ENCODE assay signal across 1 cellular context in the genomic region with DNA sequence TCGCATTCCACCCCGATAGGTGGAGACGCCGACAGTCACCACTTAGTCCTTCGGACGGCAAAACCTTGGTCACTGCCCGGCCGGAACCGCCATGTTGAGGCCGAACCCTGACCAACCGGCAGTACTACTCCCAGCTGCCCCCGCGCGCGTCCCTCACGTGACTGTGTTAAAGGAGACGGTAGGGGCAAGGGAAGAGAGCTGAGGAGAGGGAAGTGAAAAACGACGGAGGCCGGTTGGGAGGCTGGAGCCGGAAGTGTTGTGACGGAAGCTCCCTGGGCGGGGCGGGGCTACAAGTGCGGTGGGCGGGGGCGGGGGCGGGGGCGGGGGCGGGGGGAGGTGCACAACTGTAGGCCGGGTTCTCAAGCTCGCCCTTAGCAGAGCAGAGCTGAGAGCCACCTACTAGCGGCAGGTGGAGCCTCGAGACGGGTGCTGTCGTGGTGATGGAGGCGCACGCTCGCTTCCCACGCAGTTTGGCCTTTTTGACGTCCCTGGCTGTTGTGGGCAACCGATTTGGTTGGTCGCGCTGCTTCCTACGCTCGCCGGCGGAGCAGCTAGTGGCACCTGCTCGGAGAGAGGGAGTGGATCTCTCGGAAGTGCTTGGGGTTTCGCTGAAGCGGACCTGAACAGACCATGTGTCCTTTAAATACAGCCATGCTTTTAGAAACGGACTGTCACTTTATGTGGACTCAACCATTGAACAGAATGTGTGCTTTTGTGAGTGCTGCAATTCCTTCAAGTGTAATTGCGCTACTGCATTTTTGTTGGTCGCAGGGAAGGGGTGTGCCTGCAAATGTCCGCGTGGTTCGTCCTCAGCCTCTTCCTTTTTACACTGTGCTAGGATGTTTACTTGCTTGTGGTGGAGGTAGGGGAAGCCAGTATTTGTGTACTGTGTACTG.
TF ChIP-seq lines count a peak whose summit lies in the region.

A gene with protein sequence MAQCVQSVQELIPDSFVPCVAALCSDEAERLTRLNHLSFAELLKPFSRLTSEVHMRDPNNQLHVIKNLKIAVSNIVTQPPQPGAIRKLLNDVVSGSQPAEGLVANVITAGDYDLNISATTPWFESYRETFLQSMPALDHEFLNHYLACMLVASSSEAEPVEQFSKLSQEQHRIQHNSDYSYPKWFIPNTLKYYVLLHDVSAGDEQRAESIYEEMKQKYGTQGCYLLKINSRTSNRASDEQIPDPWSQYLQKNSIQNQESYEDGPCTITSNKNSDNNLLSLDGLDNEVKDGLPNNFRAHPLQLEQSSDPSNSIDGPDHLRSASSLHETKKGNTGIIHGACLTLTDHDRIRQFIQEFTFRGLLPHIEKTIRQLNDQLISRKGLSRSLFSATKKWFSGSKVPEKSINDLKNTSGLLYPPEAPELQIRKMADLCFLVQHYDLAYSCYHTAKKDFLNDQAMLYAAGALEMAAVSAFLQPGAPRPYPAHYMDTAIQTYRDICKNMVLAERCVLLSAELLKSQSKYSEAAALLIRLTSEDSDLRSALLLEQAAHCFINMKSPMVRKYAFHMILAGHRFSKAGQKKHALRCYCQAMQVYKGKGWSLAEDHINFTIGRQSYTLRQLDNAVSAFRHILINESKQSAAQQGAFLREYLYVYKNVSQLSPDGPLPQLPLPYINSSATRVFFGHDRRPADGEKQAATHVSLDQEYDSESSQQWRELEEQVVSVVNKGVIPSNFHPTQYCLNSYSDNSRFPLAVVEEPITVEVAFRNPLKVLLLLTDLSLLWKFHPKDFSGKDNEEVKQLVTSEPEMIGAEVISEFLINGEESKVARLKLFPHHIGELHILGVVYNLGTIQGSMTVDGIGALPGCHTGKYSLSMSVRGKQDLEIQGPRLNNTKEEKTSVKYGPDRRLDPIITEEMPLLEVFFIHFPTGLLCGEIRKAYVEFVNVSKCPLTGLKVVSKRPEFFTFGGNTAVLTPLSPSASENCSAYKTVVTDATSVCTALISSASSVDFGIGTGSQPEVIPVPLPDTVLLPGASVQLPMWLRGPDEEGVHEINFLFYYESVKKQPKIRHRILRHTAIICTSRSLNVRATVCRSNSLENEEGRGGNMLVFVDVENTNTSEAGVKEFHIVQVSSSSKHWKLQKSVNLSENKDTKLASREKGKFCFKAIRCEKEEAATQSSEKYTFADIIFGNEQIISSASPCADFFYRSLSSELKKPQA (N-terminal part only) (minus strand): TSS at position 130 of the 896 bp plus-strand sequence. CDS start 364 bp downstream, outside the sequence.

TF ChIP-seq in K562, 482 proteins besides CTCF, POLR2A, EP300 and RAD21 (continued from another document and continues in another):
- TF ChIP-seq XRCC5 (IDR thresholded peaks at IDR 0.05; ENCODE audit: low read depth, low read length) = peak; percentile 59; the same call in 1 of the 2 replicates
- peak in 1 of 2 experiments; percentile 17; a peak in 2 of 4 replicates for TF ChIP-seq SRF (CRISPR knock-in tag; IDR thresholded peaks at IDR 0.05)
- TF ChIP-seq, protein P1, sequence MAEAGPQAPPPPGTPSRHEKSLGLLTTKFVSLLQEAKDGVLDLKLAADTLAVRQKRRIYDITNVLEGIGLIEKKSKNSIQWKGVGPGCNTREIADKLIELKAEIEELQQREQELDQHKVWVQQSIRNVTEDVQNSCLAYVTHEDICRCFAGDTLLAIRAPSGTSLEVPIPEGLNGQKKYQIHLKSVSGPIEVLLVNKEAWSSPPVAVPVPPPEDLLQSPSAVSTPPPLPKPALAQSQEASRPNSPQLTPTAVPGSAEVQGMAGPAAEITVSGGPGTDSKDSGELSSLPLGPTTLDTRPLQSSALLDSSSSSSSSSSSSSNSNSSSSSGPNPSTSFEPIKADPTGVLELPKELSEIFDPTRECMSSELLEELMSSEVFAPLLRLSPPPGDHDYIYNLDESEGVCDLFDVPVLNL (CRISPR knock-in tag; IDR thresholded peaks at IDR 0.05; ENCODE audit: low read depth) = no peak
- TF ChIP-seq NCOA1 (IDR thresholded peaks at IDR 0.05; ENCODE audit: low read depth) = peak; percentile 28; the same call in 1 of the 2 replicates
- TF ChIP-seq RB1 (IDR thresholded peaks at IDR 0.05; ENCODE audit: low read depth) = peak; percentile 22; the same call in 1 of the 2 replicates
- TF ChIP-seq LCOR (CRISPR knock-in tag; IDR thresholded peaks at IDR 0.05) = peak; percentile 29; the same call in 1 of the 2 replicates
- no peak for TF ChIP-seq MTF1 (CRISPR knock-in tag; IDR thresholded peaks at IDR 0.05; ENCODE audit: borderline replicate concordance)
- no peak for TF ChIP-seq ZC3H8 (IDR thresholded peaks at IDR 0.05)
- TF ChIP-seq FOXJ3 (CRISPR knock-in tag; IDR thresholded peaks at IDR 0.05) = no peak
- TF ChIP-seq, protein P2, sequence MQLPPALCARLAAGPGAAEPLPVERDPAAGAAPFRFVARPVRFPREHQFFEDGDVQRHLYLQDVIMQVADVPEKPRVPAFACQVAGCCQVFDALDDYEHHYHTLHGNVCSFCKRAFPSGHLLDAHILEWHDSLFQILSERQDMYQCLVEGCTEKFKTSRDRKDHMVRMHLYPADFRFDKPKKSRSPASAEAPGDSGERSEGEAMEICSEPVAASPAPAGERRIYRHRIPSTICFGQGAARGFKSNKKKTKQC (CRISPR knock-in tag; IDR thresholded peaks at IDR 0.05) = peak; percentile 57; the same call in 1 of the 2 replicates
- TF ChIP-seq LARP7 (IDR thresholded peaks at IDR 0.05) = 0 out of 2 replicates have a peak, but pooled peaks have one; percentile 41
- no peak for TF ChIP-seq CEBPB (tag; IDR thresholded peaks at IDR 0.05)
- TF ChIP-seq CREB1 (IDR thresholded peaks at IDR 0.05) = peak; percentile 47
- no peak; the same call in 1 of the 2 replicates for TF ChIP-seq CREB1 (CRISPR knock-in tag; IDR thresholded peaks at IDR 0.05)
- no peak for TF ChIP-seq ZNF274 (IDR thresholded peaks at IDR 0.05; ENCODE audit: borderline replicate concordance, low read depth, low read length)
- 0 out of 2 replicates have a peak, but pooled peaks have one; percentile 15 for TF ChIP-seq GTF2E2 (tag; IDR thresholded peaks at IDR 0.05)
- peak; percentile 4 for TF ChIP-seq ZNF384 (IDR thresholded peaks at IDR 0.05; ENCODE audit: low read depth, low read length)
- TF ChIP-seq, protein P3, sequence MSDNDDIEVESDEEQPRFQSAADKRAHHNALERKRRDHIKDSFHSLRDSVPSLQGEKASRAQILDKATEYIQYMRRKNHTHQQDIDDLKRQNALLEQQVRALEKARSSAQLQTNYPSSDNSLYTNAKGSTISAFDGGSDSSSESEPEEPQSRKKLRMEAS (CRISPR knock-in tag; IDR thresholded peaks at IDR 0.05) = peak; percentile 93
- peak; percentile 84 for TF ChIP-seq MYC (IDR thresholded peaks at IDR 0.05; ENCODE audit: low read depth, low read length)
- TF ChIP-seq MYC (CRISPR knock-in tag; IDR thresholded peaks at IDR 0.05; ENCODE audit: borderline replicate concordance, low read depth) = no peak
- peak; percentile 36 to 37; a peak in 3 of 4 replicates for TF ChIP-seq SIX5 (IDR thresholded peaks at IDR 0.05; ENCODE audit: borderline replicate concordance in 1 of 2, insufficient read depth in 1 of 2, low read depth in 1 of 2, low read length in 2 of 2)
- TF ChIP-seq OTX1 (CRISPR knock-in tag; IDR thresholded peaks at IDR 0.05) = 0 out of 2 replicates have a peak, but pooled peaks have one; percentile 9
- 0 out of 2 replicates have a peak, but pooled peaks have one; percentile 33 for TF ChIP-seq ZNF41 (CRISPR knock-in tag; conservative IDR thresholded peaks at IDR 0.05)
- TF ChIP-seq CC2D1A (IDR thresholded peaks at IDR 0.05) = no peak
- TF ChIP-seq EP400 (IDR thresholded peaks at IDR 0.05) = peak; percentile 87
- TF ChIP-seq MCM7 (IDR thresholded peaks at IDR 0.05) = no peak
- TF ChIP-seq, protein P4, sequence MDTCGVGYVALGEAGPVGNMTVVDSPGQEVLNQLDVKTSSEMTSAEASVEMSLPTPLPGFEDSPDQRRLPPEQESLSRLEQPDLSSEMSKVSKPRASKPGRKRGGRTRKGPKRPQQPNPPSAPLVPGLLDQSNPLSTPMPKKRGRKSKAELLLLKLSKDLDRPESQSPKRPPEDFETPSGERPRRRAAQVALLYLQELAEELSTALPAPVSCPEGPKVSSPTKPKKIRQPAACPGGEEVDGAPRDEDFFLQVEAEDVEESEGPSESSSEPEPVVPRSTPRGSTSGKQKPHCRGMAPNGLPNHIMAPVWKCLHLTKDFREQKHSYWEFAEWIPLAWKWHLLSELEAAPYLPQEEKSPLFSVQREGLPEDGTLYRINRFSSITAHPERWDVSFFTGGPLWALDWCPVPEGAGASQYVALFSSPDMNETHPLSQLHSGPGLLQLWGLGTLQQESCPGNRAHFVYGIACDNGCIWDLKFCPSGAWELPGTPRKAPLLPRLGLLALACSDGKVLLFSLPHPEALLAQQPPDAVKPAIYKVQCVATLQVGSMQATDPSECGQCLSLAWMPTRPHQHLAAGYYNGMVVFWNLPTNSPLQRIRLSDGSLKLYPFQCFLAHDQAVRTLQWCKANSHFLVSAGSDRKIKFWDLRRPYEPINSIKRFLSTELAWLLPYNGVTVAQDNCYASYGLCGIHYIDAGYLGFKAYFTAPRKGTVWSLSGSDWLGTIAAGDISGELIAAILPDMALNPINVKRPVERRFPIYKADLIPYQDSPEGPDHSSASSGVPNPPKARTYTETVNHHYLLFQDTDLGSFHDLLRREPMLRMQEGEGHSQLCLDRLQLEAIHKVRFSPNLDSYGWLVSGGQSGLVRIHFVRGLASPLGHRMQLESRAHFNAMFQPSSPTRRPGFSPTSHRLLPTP (IDR thresholded peaks at IDR 0.05; ENCODE audit: borderline replicate concordance, extremely low read depth, insufficient read length) = no peak
- TF ChIP-seq KDM5B (IDR thresholded peaks at IDR 0.05; ENCODE audit: insufficient replicate concordance, low read depth, low read length) = peak; percentile 96
- peak; percentile 82; the same call in 1 of the 2 replicates for TF ChIP-seq ZNF232 (CRISPR knock-in tag; IDR thresholded peaks at IDR 0.05)
- TF ChIP-seq, protein P5, sequence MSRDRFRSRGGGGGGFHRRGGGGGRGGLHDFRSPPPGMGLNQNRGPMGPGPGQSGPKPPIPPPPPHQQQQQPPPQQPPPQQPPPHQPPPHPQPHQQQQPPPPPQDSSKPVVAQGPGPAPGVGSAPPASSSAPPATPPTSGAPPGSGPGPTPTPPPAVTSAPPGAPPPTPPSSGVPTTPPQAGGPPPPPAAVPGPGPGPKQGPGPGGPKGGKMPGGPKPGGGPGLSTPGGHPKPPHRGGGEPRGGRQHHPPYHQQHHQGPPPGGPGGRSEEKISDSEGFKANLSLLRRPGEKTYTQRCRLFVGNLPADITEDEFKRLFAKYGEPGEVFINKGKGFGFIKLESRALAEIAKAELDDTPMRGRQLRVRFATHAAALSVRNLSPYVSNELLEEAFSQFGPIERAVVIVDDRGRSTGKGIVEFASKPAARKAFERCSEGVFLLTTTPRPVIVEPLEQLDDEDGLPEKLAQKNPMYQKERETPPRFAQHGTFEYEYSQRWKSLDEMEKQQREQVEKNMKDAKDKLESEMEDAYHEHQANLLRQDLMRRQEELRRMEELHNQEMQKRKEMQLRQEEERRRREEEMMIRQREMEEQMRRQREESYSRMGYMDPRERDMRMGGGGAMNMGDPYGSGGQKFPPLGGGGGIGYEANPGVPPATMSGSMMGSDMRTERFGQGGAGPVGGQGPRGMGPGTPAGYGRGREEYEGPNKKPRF (IDR thresholded peaks at IDR 0.05; ENCODE audit: low read depth, low read length) = no peak
- TF ChIP-seq HMG20B (CRISPR knock-in tag; IDR thresholded peaks at IDR 0.05) = no peak
- peak; percentile 53; the same call in 1 of the 2 replicates for TF ChIP-seq ATF7 (IDR thresholded peaks at IDR 0.05)
- TF ChIP-seq, protein P6, sequence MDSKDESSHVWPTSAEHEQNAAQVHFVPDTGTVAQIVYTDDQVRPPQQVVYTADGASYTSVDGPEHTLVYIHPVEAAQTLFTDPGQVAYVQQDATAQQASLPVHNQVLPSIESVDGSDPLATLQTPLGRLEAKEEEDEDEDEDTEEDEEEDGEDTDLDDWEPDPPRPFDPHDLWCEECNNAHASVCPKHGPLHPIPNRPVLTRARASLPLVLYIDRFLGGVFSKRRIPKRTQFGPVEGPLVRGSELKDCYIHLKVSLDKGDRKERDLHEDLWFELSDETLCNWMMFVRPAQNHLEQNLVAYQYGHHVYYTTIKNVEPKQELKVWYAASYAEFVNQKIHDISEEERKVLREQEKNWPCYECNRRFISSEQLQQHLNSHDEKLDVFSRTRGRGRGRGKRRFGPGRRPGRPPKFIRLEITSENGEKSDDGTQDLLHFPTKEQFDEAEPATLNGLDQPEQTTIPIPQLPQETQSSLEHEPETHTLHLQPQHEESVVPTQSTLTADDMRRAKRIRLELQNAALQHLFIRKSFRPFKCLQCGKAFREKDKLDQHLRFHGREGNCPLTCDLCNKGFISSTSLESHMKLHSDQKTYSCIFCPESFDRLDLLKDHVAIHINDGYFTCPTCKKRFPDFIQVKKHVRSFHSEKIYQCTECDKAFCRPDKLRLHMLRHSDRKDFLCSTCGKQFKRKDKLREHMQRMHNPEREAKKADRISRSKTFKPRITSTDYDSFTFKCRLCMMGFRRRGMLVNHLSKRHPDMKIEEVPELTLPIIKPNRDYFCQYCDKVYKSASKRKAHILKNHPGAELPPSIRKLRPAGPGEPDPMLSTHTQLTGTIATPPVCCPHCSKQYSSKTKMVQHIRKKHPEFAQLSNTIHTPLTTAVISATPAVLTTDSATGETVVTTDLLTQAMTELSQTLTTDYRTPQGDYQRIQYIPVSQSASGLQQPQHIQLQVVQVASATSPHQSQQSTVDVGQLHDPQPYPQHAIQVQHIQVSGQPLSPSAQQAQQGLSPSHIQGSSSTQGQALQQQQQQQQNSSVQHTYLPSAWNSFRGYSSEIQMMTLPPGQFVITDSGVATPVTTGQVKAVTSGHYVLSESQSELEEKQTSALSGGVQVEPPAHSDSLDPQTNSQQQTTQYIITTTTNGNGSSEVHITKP (IDR thresholded peaks at IDR 0.05; ENCODE audit: partially characterized antibody) = peak; percentile 94
- peak; percentile 17 for TF ChIP-seq HNRNPLL (IDR thresholded peaks at IDR 0.05; ENCODE audit: low read depth, low read length, poor library complexity, severe bottlenecking)
- TF ChIP-seq JUN (IDR thresholded peaks at IDR 0.05; ENCODE audit: borderline replicate concordance, low read depth, low read length) = peak; percentile 68; the same call in 1 of the 2 replicates
- no peak for TF ChIP-seq JUN (CRISPR knock-in tag; IDR thresholded peaks at IDR 0.05; ENCODE audit: borderline replicate concordance)
- TF ChIP-seq, protein P7, sequence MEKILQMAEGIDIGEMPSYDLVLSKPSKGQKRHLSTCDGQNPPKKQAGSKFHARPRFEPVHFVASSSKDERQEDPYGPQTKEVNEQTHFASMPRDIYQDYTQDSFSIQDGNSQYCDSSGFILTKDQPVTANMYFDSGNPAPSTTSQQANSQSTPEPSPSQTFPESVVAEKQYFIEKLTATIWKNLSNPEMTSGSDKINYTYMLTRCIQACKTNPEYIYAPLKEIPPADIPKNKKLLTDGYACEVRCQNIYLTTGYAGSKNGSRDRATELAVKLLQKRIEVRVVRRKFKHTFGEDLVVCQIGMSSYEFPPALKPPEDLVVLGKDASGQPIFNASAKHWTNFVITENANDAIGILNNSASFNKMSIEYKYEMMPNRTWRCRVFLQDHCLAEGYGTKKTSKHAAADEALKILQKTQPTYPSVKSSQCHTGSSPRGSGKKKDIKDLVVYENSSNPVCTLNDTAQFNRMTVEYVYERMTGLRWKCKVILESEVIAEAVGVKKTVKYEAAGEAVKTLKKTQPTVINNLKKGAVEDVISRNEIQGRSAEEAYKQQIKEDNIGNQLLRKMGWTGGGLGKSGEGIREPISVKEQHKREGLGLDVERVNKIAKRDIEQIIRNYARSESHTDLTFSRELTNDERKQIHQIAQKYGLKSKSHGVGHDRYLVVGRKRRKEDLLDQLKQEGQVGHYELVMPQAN (IDR thresholded peaks at IDR 0.05; ENCODE audit: borderline replicate concordance) = peak; percentile 92
- TF ChIP-seq ETV5 (CRISPR knock-in tag; IDR thresholded peaks at IDR 0.05; ENCODE audit: low read depth) = peak; percentile 60; the same call in 1 of the 2 replicates
- TF ChIP-seq NFE2 (IDR thresholded peaks at IDR 0.05; ENCODE audit: low read depth) = peak; percentile 7; the same call in 1 of the 2 replicates
- peak; percentile 94 for TF ChIP-seq C11orf30 (IDR thresholded peaks at IDR 0.05; ENCODE audit: low read depth)
- TF ChIP-seq BCOR (IDR thresholded peaks at IDR 0.05) = peak; percentile 43; the same call in 1 of the 2 replicates
